In genomic region chr15:68354923-68355322, GRCh38 we compare ENCODE assay signal across 14 cellular contexts.
DNase-seq lines count a peak whose midpoint lies in the region; ATAC-seq and TF ChIP-seq lines count a peak whose summit lies in the region.
"Had no signal": no experiment of that assay in that cellular context is flagged by ENCODE, and none has a peak within 500 bp of the region (broad histone marks: within the 10 kb centered on the region; RNA-seq: fewer than 3 reads in every experiment).

No MANE protein-coding gene starts in this region.

- H3K4me1 ChIP-seq in SK-N-SH (ENCODE audit: control insufficient read depth in 1 of 2, insufficient read depth in 2 of 2, low read depth in 1 of 2, low read length in 1 of 2) (peaks cover 0 to 18% of the 10 kb centered on the region in 2 experiments; a peak in 2 of 4 replicates), PC-3 (ENCODE audit: insufficient read depth, low read length) (peaks cover 32% of the 10 kb centered on the region)

- H3K79me2 ChIP-seq in SK-N-SH (ENCODE audit: insufficient read depth), result no peaks in the 10 kb centered on the region
- H3K79me2 ChIP-seq in PC-3 (ENCODE audit: low read length), result no peaks in the 10 kb centered on the region

- no peak overlapping the region for H3K4me3 Mint-ChIP-seq in dendritic cell treated with granulocyte-macrophage colony-stimulating factor and Interleukin-4, amounts not matched to agents 40 ng/mL and 50 ng/mL, for 4 days

- H3K9me3 ChIP-seq in SK-N-SH, result no peaks in the 10 kb centered on the region
- H3K9me3 ChIP-seq in PC-3 (ENCODE audit: low read length), result 0 out of 2 replicates have a peak, but pooled peaks cover 4% of the 10 kb centered on the region

- intact Hi-C loops in PC-3 (cut with micrococcal nuclease), result no loop called here
- intact Hi-C loops in dendritic cell treated with granulocyte-macrophage colony-stimulating factor and Interleukin-4, amounts not matched to agents 40 ng/mL and 50 ng/mL, for 4 days (cut with micrococcal nuclease), result no loop called here

- H3K36me3 Mint-ChIP-seq in dendritic cell treated with granulocyte-macrophage colony-stimulating factor and Interleukin-4, amounts not matched to agents 40 ng/mL and 50 ng/mL, for 4 days (ENCODE audit: low read depth), result peaks cover 48% of the 10 kb centered on the region

- BruUV-seq in PC-3 (replicated peaks; lab: Mats Ljungman, UMichigan), result no TSS peak

- H3K36me3 ChIP-seq in SK-N-SH (replicated peaks in 1 of 2; ENCODE audit: control insufficient read depth in 1 of 2, insufficient read depth in 2 of 2, low read length in 1 of 2), result peaks cover 0 to 8% of the 10 kb centered on the region in 2 experiments
- no peaks in the 10 kb centered on the region for H3K36me3 ChIP-seq in PC-3 (ENCODE audit: low read depth, low read length)

- WGBS in SK-N-SH (ENCODE audit: low lambda C conversion rate), result 35% methylated on average over 4 of the region's 4 CpGs

- H3K27ac ChIP-seq in SK-N-SH (ENCODE audit: low read depth in 2 of 2, low read length in 1 of 2) (peak overlapping the region in 1 of 2 experiments; percentile 95; a peak in 2 of 4 replicates), PC-3 (ENCODE audit: low read length) (peak overlapping the region; percentile 98)
- H3K27ac ChIP-seq: heart right ventricle had no signal

- POLR2A ChIA-PET in SK-N-SH (lab: Yijun Ruan, JAX) (no interaction called here), PC-3 (lab: Charles Lee; ENCODE audit: unreplicated experiment) (no interaction called here)

- TF ChIP-seq CTCF in SK-N-SH (IDR thresholded peaks at IDR 0.05) (no peak), PC-3 (conservative IDR thresholded peaks at IDR 0.05; ENCODE audit: low read depth, low read length) (no peak)

- TF ChIP-seq RAD21 in SK-N-SH (IDR thresholded peaks at IDR 0.05; ENCODE audit: low read length), result no peak

- no peaks in the 10 kb centered on the region for H4K20me1 ChIP-seq in SK-N-SH (ENCODE audit: insufficient read depth)
- H4K20me1 ChIP-seq in PC-3 (ENCODE audit: low read length), result no peaks in the 10 kb centered on the region

- CTCF ChIA-PET in SK-N-SH (lab: Yijun Ruan, JAX), result interaction anchor here (1.2 kb wide), 2 partner anchors 24 to 48 kb away, joined by 3 to 6 read pairs; no protein-coding TSS in a partner anchor
- CTCF ChIA-PET in PC-3 (lab: Charles Lee), result no interaction called here

- peak overlapping the region; percentile 88 for H3K27ac Mint-ChIP-seq in dendritic cell treated with granulocyte-macrophage colony-stimulating factor and Interleukin-4, amounts not matched to agents 40 ng/mL and 50 ng/mL, for 4 days

- peaks cover 8% of the 10 kb centered on the region for H3K9me3 Mint-ChIP-seq in dendritic cell treated with granulocyte-macrophage colony-stimulating factor and Interleukin-4, amounts not matched to agents 40 ng/mL and 50 ng/mL, for 4 days

- H3K4me2 ChIP-seq in SK-N-SH (peak overlapping the region; percentile 24; the same call in 1 of the 2 replicates), PC-3 (ENCODE audit: low read length) (peak overlapping the region; percentile 58)

- DNase-seq in SK-N-SH, result no peak
- DNase-seq in PC-3, result peak; percentile 92
- DNase-seq in skeletal muscle cell (ENCODE audit: low read depth), result peak; percentile 92
- DNase-seq in Ammon's horn (ENCODE audit: low spot score), result no peak
- DNase-seq: 8988T, amygdala, heart right ventricle, NCI-H345, nucleus accumbens, T-helper 9 cell had no signal

- H3K9me2 ChIP-seq in SK-N-SH (no peaks in the 10 kb centered on the region), PC-3 (replicated peaks; ENCODE audit: low read length) (no peaks in the 10 kb centered on the region)

- no peak overlapping the region for H3K4me3 ChIP-seq in SK-N-SH (ENCODE audit: low read depth in 2 of 2, low read length in 1 of 2)
- no peak overlapping the region for H3K4me3 ChIP-seq in PC-3 (ENCODE audit: low read length)
- no peak overlapping the region for H3K4me3 ChIP-seq in skeletal muscle cell (ENCODE audit: low read depth, low read length)
- H3K4me3 ChIP-seq: heart right ventricle had no signal

- H2AFZ ChIP-seq in SK-N-SH (ENCODE audit: low read depth) (no peak overlapping the region), PC-3 (ENCODE audit: low read length) (no peak overlapping the region)

- ATAC-seq in SK-N-SH treated with all-trans-retinoic acid at 6 μM for 48 hours, result no peak
- ATAC-seq in PC-3, result peak; percentile 51
- ATAC-seq in HG03097 (IDR thresholded peaks at IDR 0.05; ENCODE audit: low FRiP score, unreplicated experiment), result no peak
- no peak for ATAC-seq in HG02678 (IDR thresholded peaks at IDR 0.05; ENCODE audit: unreplicated experiment)
- ATAC-seq: heart right ventricle had no signal

- no peaks in the 10 kb centered on the region for H3K27me3 ChIP-seq in SK-N-SH (ENCODE audit: insufficient read depth)
- no peaks in the 10 kb centered on the region for H3K27me3 ChIP-seq in PC-3 (ENCODE audit: low read length)
- H3K27me3 ChIP-seq: heart right ventricle had no signal

- peaks cover 62% of the 10 kb centered on the region for H3K4me1 Mint-ChIP-seq in dendritic cell treated with granulocyte-macrophage colony-stimulating factor and Interleukin-4, amounts not matched to agents 40 ng/mL and 50 ng/mL, for 4 days (ENCODE audit: low read depth)

- H3F3A ChIP-seq in SK-N-SH (replicated peaks; ENCODE audit: insufficient read depth), result peaks cover 32% of the 10 kb centered on the region
- H3F3A ChIP-seq in PC-3 (ENCODE audit: low read length, unreplicated experiment), result peaks cover 11% of the 10 kb centered on the region

- H3K9ac ChIP-seq in SK-N-SH (no peak overlapping the region), PC-3 (ENCODE audit: low read length) (peak overlapping the region; percentile 74)

- no peak for TF ChIP-seq EP300 in SK-N-SH (IDR thresholded peaks at IDR 0.05; ENCODE audit: borderline replicate concordance in 1 of 2, low read depth in 1 of 2, low read length in 1 of 2)

- no peaks in the 10 kb centered on the region for H3K27me3 Mint-ChIP-seq in dendritic cell treated with granulocyte-macrophage colony-stimulating factor and Interleukin-4, amounts not matched to agents 40 ng/mL and 50 ng/mL, for 4 days

TF ChIP-seq in SK-N-SH, 30 proteins besides CTCF, POLR2A, EP300 and RAD21:
- TF ChIP-seq JUND (IDR thresholded peaks at IDR 0.05), result peak; percentile 80
- no peak for TF ChIP-seq GABPA (IDR thresholded peaks at IDR 0.05; ENCODE audit: low read depth)
- peak; percentile 88 for TF ChIP-seq FOSL2 (IDR thresholded peaks at IDR 0.05; ENCODE audit: borderline replicate concordance, low read depth)
- TF ChIP-seq TCF12 (IDR thresholded peaks at IDR 0.05), result peak; percentile 45

TF ChIP-seq in SK-N-SH treated with all-trans-retinoic acid at 6 μM for 48 hours, 23 proteins besides CTCF, POLR2A, EP300 and RAD21 (continues in another document):
- TF ChIP-seq, protein P1, sequence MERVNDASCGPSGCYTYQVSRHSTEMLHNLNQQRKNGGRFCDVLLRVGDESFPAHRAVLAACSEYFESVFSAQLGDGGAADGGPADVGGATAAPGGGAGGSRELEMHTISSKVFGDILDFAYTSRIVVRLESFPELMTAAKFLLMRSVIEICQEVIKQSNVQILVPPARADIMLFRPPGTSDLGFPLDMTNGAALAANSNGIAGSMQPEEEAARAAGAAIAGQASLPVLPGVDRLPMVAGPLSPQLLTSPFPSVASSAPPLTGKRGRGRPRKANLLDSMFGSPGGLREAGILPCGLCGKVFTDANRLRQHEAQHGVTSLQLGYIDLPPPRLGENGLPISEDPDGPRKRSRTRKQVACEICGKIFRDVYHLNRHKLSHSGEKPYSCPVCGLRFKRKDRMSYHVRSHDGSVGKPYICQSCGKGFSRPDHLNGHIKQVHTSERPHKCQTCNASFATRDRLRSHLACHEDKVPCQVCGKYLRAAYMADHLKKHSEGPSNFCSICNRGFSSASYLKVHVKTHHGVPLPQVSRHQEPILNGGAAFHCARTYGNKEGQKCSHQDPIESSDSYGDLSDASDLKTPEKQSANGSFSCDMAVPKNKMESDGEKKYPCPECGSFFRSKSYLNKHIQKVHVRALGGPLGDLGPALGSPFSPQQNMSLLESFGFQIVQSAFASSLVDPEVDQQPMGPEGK (CRISPR knock-in tag; IDR thresholded peaks at IDR 0.05; ENCODE audit: borderline replicate concordance), result no peak
- TF ChIP-seq, protein P2, sequence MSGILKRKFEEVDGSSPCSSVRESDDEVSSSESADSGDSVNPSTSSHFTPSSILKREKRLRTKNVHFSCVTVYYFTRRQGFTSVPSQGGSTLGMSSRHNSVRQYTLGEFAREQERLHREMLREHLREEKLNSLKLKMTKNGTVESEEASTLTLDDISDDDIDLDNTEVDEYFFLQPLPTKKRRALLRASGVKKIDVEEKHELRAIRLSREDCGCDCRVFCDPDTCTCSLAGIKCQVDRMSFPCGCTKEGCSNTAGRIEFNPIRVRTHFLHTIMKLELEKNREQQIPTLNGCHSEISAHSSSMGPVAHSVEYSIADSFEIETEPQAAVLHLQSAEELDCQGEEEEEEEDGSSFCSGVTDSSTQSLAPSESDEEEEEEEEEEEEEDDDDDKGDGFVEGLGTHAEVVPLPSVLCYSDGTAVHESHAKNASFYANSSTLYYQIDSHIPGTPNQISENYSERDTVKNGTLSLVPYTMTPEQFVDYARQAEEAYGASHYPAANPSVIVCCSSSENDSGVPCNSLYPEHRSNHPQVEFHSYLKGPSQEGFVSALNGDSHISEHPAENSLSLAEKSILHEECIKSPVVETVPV (CRISPR knock-in tag; IDR thresholded peaks at IDR 0.05), result no peak
- TF ChIP-seq TSHZ2 (CRISPR knock-in tag; IDR thresholded peaks at IDR 0.05) (no peak), PPARA (CRISPR knock-in tag; IDR thresholded peaks at IDR 0.05; ENCODE audit: borderline replicate concordance) (no peak), CSDC2 (CRISPR knock-in tag; IDR thresholded peaks at IDR 0.05) (no peak)

Comparison
In these comparisons a context has a peak if more than half of its experiments do, and no peak if none do; other contexts are left out.
1. DNase-seq: peak in PC-3 (single experiment) and skeletal muscle cell (single experiment); none in SK-N-SH (single experiment) and Ammon's horn (single experiment).